26 cellular contexts compared by ENCODE assay signal in the genomic region with DNA sequence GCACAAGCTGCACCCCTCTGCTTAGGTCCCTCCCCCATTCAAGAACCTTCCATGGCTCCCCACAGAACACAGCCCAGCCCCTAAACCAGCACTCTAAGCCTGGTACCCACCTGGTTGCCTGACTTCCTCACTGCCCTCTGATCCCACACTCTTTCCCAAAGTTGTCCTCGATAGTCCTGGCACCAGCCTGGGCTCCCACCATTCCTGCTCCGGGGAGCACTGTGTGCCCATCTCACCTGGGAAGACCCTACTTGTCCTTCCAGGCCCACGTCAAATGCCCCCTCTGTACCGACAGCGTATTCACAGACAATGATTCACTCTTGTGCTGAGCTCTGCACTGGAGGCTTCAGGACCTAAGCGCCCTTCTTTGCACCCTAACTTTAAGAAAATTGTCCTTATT.
"Had no signal": no experiment of that assay in that cellular context is flagged by ENCODE, and none has a peak within 500 bp of the region (broad histone marks: within the 10 kb centered on the region; RNA-seq: fewer than 3 reads in every experiment).

No MANE protein-coding gene starts in this region.

- H3K27ac ChIP-seq: ascending aorta, brain microvascular endothelial cell, esophagus muscularis mucosa, foreskin keratinocyte, left lung, pancreas, prostate gland, transverse colon, VCaP had no signal

- H3K4me3 ChIP-seq: ascending aorta, esophagus muscularis mucosa, heart right ventricle, left lung, lung, pancreas, prostate gland, testis, transverse colon had no signal

- H3K36me3 ChIP-seq: ascending aorta, brain microvascular endothelial cell, esophagus muscularis mucosa, heart right ventricle, left lung, pancreas, prostate gland, transverse colon had no signal

- ATAC-seq: activated T-cell treated with anti-CD3 and anti-CD28 coated beads, Interleukin-2, amount 50 U/mL, for 72 hours; foreskin keratinocyte; natural killer cell treated with Interleukin-12 subunit alpha and Interleukin-12 subunit beta and Interleukin-15 and Interleukin-18, amount 100 ng/mL, for 72 hours; pancreas; stimulated activated naive CD8-positive, alpha-beta T cell treated with anti-CD3 and anti-CD28 coated beads, Interleukin-15, Interleukin-2, amounts not matched to agents 100 U/mL and 50 U/mL, for 24 hours had no signal

- DNase-seq: activated CD4-positive, alpha-beta T cell treated with anti-CD3 and anti-CD28 coated beads for 4 hours; activated CD4-positive, alpha-beta T cell treated with anti-CD3 and anti-CD28 coated beads, Interleukin-2, amount 50 U/mL, for 4 hours; activated naive CD4-positive, alpha-beta T cell; activated naive CD8-positive, alpha-beta T cell treated with anti-CD3 and anti-CD28 coated beads for 36 hours; activated T-cell treated with anti-CD3 and anti-CD28 coated beads for 4 hours; activated T-cell treated with anti-CD3 and anti-CD28 coated beads, Interleukin-2, amount 50 U/mL, for 72 hours; brain microvascular endothelial cell; foreskin keratinocyte; heart right ventricle; kidney glomerular epithelial cell; mesendoderm; stimulated activated CD4-positive, alpha-beta T cell treated with anti-CD3 and anti-CD28 coated beads, Interleukin-4, amount 100 ng/mL, for 1 hour; stimulated activated naive CD8-positive, alpha-beta T cell treated with anti-CD3 and anti-CD28 coated beads, Interleukin-15, Interleukin-2, amounts not matched to agents 100 U/mL and 50 U/mL, for 24 hours; T-helper 9 cell; testis; transverse colon had no signal

- FAIRE-seq: pancreas, TTC549, urothelium cell line had no signal

- H3K9me3 ChIP-seq: ascending aorta, esophagus muscularis mucosa, heart right ventricle, left lung, pancreas, prostate gland, testis, transverse colon had no signal

- H3K27me3 ChIP-seq: ascending aorta, brain microvascular endothelial cell, esophagus muscularis mucosa, heart right ventricle, left lung, pancreas, testis, transverse colon had no signal

- H3K4me1 ChIP-seq: ascending aorta, foreskin keratinocyte, left lung, prostate gland had no signal
